1 cellular context compared by ENCODE assay signal in genomic region chr9:137555179-137555578, GRCh38.
TF ChIP-seq lines count a peak whose summit lies in the region.

No MANE protein-coding gene starts in this region.

TF ChIP-seq in endothelial cell of umbilical vein, 7 proteins besides CTCF, POLR2A, EP300 and RAD21:
- TF ChIP-seq FOS (IDR thresholded peaks at IDR 0.05; ENCODE audit: borderline replicate concordance, insufficient read depth, low read length), result no peak
- no peak for TF ChIP-seq GATA2 (IDR thresholded peaks at IDR 0.05; ENCODE audit: insufficient read depth, insufficient read length, low read depth, low read length)
- no peak for TF ChIP-seq EZH2 (IDR thresholded peaks at IDR 0.05; ENCODE audit: borderline replicate concordance, low read depth, low read length, severe bottlenecking)
- TF ChIP-seq JUN (IDR thresholded peaks at IDR 0.05; ENCODE audit: borderline replicate concordance, insufficient read depth, insufficient read length, low read depth), result no peak
- no peak for TF ChIP-seq MYC (IDR thresholded peaks at IDR 0.05; ENCODE audit: low read depth, low read length)
- TF ChIP-seq MAX (IDR thresholded peaks at IDR 0.05; ENCODE audit: insufficient read depth, insufficient read length), result no peak
- no peak for TF ChIP-seq POLR2AphosphoS5 (IDR thresholded peaks at IDR 0.05; ENCODE audit: insufficient read depth, low read depth, low read length)
TF ChIP-seq in endothelial cell of umbilical vein: peak in this region for 0.
